8 cellular contexts compared by ENCODE assay signal in the genomic region with DNA sequence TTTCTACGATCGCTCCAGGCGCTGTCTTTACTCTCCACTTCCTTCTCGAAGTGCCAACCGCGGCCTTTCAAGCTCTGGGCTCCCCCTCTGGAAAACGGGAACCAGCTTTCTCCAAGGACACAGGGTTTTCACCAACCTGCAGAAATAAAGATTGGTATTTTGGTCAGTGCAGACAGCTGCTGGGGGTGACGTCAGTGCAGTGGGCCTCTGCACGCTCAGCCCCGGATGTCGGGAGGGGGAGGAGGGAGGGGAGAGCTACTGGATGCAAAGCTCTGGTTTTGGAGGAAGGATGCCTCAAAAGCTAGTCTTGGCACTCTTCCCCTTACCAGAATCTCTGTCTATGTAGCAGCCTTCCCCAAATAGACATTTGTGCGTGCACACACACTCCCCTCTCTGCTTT. TPM values are rescaled to one million over a fixed set of nuclear protein-coding genes. Genes with fewer than 3 reads are reported as not detected.
DNase-seq lines count a peak whose midpoint lies in the region; ATAC-seq and TF ChIP-seq lines count a peak whose summit lies in the region.

No MANE protein-coding gene starts in this region.

- H3K4me3 ChIP-seq in NB4 (ENCODE audit: low read depth, low read length) = no peak overlapping the region
- no peak overlapping the region for H3K4me3 ChIP-seq in mesenchymal stem cell (ENCODE audit: insufficient read depth in 1 of 2, low read depth in 1 of 2, low read length in 2 of 2)

- H4K8ac ChIP-seq in mesenchymal stem cell (ENCODE audit: low read length) = no peak overlapping the region

- TF ChIP-seq CTCF in NB4 (IDR thresholded peaks at IDR 0.05; ENCODE audit: low read depth, low read length) = no peak

- peaks cover 14% of the 10 kb centered on the region for H3K4me1 Mint-ChIP-seq in activated naive CD8-positive, alpha-beta T cell treated with anti-CD3 and anti-CD28 coated beads, Interleukin-2, amount 10 ng/mL, durations not matched to agents 7 days and 5 days

- H2BK12ac ChIP-seq in mesenchymal stem cell (ENCODE audit: low read length in 2 of 2) = no peak overlapping the region

- H2BK5ac ChIP-seq in mesenchymal stem cell (ENCODE audit: low read depth, low read length, poor library complexity, severe bottlenecking) = no peak overlapping the region

- no peak overlapping the region for H2AK5ac ChIP-seq in mesenchymal stem cell (ENCODE audit: low read length, severe bottlenecking)

- no peak overlapping the region for H3K4ac ChIP-seq in mesenchymal stem cell (ENCODE audit: low read depth in 1 of 2, low read length in 2 of 2)

- H3K9me3 ChIP-seq in mesenchymal stem cell (ENCODE audit: control insufficient read depth, low read length) = no peaks in the 10 kb centered on the region

- no peak overlapping the region for H2BK15ac ChIP-seq in mesenchymal stem cell (ENCODE audit: low read depth, poor library complexity, severe bottlenecking)

- peak; percentile 79 for ATAC-seq in HG02571 (IDR thresholded peaks at IDR 0.05; ENCODE audit: unreplicated experiment)
- ATAC-seq in activated naive CD8-positive, alpha-beta T cell treated with anti-CD3 and anti-CD28 coated beads, Interleukin-2, amount 10 ng/mL, durations not matched to agents 7 days and 5 days (ENCODE audit: low read depth) = peak; percentile 99

- H3K23ac ChIP-seq in mesenchymal stem cell (ENCODE audit: low read length in 2 of 2) = no peak overlapping the region

- H3K27me3 ChIP-seq in mesenchymal stem cell (ENCODE audit: control insufficient read depth in 1 of 2, insufficient read depth in 1 of 2, low read length in 2 of 2) = peaks cover 24% of the 10 kb centered on the region in 2 experiments

- no peaks in the 10 kb centered on the region for H3K36me3 Mint-ChIP-seq in activated naive CD8-positive, alpha-beta T cell treated with anti-CD3 and anti-CD28 coated beads, Interleukin-2, amount 10 ng/mL, durations not matched to agents 7 days and 5 days

- H2BK120ac ChIP-seq in mesenchymal stem cell (ENCODE audit: low read depth, low read length) = no peak overlapping the region

- TF ChIP-seq POLR2A in NB4 (IDR thresholded peaks at IDR 0.05; ENCODE audit: extremely low read depth, insufficient read length) = no peak

- no peak overlapping the region for H2AFZ ChIP-seq in mesenchymal stem cell (ENCODE audit: low read depth, low read length)

- WGBS in mesenchymal stem cell = 68% methylated on average over 10 of the region's 12 CpGs

- no peak overlapping the region for H4K91ac ChIP-seq in mesenchymal stem cell (ENCODE audit: low read length)

- no peak overlapping the region for H3K4me3 Mint-ChIP-seq in activated naive CD8-positive, alpha-beta T cell treated with anti-CD3 and anti-CD28 coated beads, Interleukin-2, amount 10 ng/mL, durations not matched to agents 7 days and 5 days

- H3K79me1 ChIP-seq in mesenchymal stem cell (replicated peaks; ENCODE audit: low read length, poor library complexity, severe bottlenecking) = no peaks in the 10 kb centered on the region

- no peak overlapping the region for H3K14ac ChIP-seq in mesenchymal stem cell (ENCODE audit: low read length in 2 of 2)

- no peak overlapping the region for H3K18ac ChIP-seq in mesenchymal stem cell (ENCODE audit: low read depth in 1 of 2, low read length in 2 of 2)

- no peak overlapping the region for H3K4me2 ChIP-seq in mesenchymal stem cell (ENCODE audit: low read length, poor library complexity, severe bottlenecking)

- no peak overlapping the region for H3K27ac ChIP-seq in mesenchymal stem cell (ENCODE audit: low read length, poor library complexity, severe bottlenecking)

- no peak overlapping the region for H3K27ac Mint-ChIP-seq in activated naive CD8-positive, alpha-beta T cell treated with anti-CD3 and anti-CD28 coated beads, Interleukin-2, amount 10 ng/mL, durations not matched to agents 7 days and 5 days

- H3K27me3 Mint-ChIP-seq in activated naive CD8-positive, alpha-beta T cell treated with anti-CD3 and anti-CD28 coated beads, Interleukin-2, amount 10 ng/mL, durations not matched to agents 7 days and 5 days = peaks cover 28% of the 10 kb centered on the region

- POLR2A ChIA-PET in activated naive CD8-positive, alpha-beta T cell treated with anti-CD3 and anti-CD28 coated beads, Interleukin-2, amount 10 ng/mL, durations not matched to agents 7 days and 5 days (lab: Charles Lee) = no interaction called here

- peak; percentile 13 for DNase-seq in activated T-cell treated with anti-CD3 and anti-CD28 coated beads for 24 hours (ENCODE audit: low read depth)
- DNase-seq in activated T-cell treated with anti-CD3 and anti-CD28 coated beads for 4 hours = no peak
- DNase-seq in NB4 (ENCODE audit: low read depth) = peak; percentile 56
- DNase-seq in activated naive CD8-positive, alpha-beta T cell treated with anti-CD3 and anti-CD28 coated beads, Interleukin-2, amount 10 ng/mL, durations not matched to agents 7 days and 5 days = peak; percentile 64
- peak; percentile 56 for DNase-seq in mesenchymal stem cell
- DNase-seq in NCI-H1048 (lab: John Stamatoyannopoulos, UW) = no peak
- DNase-seq in NCI-H2171 (lab: John Stamatoyannopoulos, UW) = no peak

- no peaks in the 10 kb centered on the region for H3K9me3 Mint-ChIP-seq in activated naive CD8-positive, alpha-beta T cell treated with anti-CD3 and anti-CD28 coated beads, Interleukin-2, amount 10 ng/mL, durations not matched to agents 7 days and 5 days

- H3K4me1 ChIP-seq in mesenchymal stem cell (ENCODE audit: control insufficient read depth, insufficient read depth, low read depth, low read length) = peaks cover 4% of the 10 kb centered on the region

- H3K36me3 ChIP-seq in mesenchymal stem cell (ENCODE audit: control insufficient read depth in 1 of 2, insufficient read depth in 2 of 2, low read depth in 1 of 2, low read length in 2 of 2) = no peaks in the 10 kb centered on the region

- no peak overlapping the region for H3K9ac ChIP-seq in mesenchymal stem cell (ENCODE audit: low read length)

RNA-seq across cellular contexts. Expression of a gene that starts 19.9 kb away (rescaled TPM):
- total RNA-seq in activated naive CD8-positive, alpha-beta T cell treated with anti-CD3 and anti-CD28 coated beads, Interleukin-2, amount 10 ng/mL, durations not matched to agents 7 days and 5 days = not detected
- polyA plus RNA-seq in mesenchymal stem cell (2013, experiment 1 of 2) = not detected
- not detected for polyA plus RNA-seq in mesenchymal stem cell (2013, experiment 2 of 2)

RNA-seq across cellular contexts. Expression of a gene that starts 49.4 kb away (rescaled TPM):
- 10 to 100 TPM; 12.0 to 14.1 TPM for total RNA-seq in activated naive CD8-positive, alpha-beta T cell treated with anti-CD3 and anti-CD28 coated beads, Interleukin-2, amount 10 ng/mL, durations not matched to agents 7 days and 5 days
- polyA plus RNA-seq in mesenchymal stem cell (2013, experiment 1 of 2) = 13.0 TPM
- 13.5 TPM for polyA plus RNA-seq in mesenchymal stem cell (2013, experiment 2 of 2)

Comparison
In these comparisons a context has a peak if more than half of its experiments do, and no peak if none do; other contexts are left out.
1. DNase-seq: peak in activated T-cell treated with anti-CD3 and anti-CD28 coated beads for 24 hours (single experiment), NB4 (single experiment), activated naive CD8-positive, alpha-beta T cell treated with anti-CD3 and anti-CD28 coated beads, Interleukin-2, amount 10 ng/mL, durations not matched to agents 7 days and 5 days (single experiment) and mesenchymal stem cell (single experiment); none in activated T-cell treated with anti-CD3 and anti-CD28 coated beads for 4 hours (single experiment), NCI-H1048 (single experiment) and NCI-H2171 (single experiment).